ENCODE assay signal across 18 cellular contexts in the genomic region with DNA sequence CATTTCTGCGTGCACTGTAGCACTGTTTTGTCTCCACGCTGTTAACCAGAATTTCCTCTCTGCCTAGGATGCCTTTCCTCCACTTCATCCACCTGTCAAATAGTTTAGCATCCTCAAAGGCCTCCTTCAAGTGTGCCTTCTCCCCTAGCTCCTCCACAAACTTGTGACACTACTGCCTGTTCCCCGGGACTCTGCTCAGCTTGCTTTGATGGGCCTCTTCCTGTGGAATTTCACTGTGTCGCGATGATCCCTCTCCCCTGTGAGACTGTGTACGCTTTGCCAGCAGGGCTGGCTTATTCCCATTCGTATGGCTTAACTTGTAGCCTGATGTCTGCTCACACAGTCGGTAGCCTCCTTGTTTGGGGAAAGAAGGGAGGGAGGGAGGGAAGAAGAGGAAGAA.
"Had no signal": no experiment of that assay in that cellular context is flagged by ENCODE, and none has a peak within 500 bp of the region (broad histone marks: within the 10 kb centered on the region; RNA-seq: fewer than 3 reads in every experiment).

No MANE protein-coding gene starts in this region.

- H3K4me3 ChIP-seq: right atrium auricular region, sigmoid colon, skin epidermis, testis, tibial nerve, upper lobe of right lung, vagina had no signal

- ATAC-seq: foreskin keratinocyte; left colon; naive thymus-derived CD4-positive, alpha-beta T cell; stimulated activated naive B cell treated with anti-CD40 and anti-IgM and Interleukin-4, amounts not matched to agents 10 μg/mL and 1 μg/mL and 100 μg/mL, for 72 hours; stimulated activated naive CD8-positive, alpha-beta T cell treated with anti-CD3 and anti-CD28 coated beads, Interleukin-15, amount 100 ng/mL, for 72 hours; upper lobe of right lung had no signal

- H3K36me3 Mint-ChIP-seq: stimulated activated naive B cell treated with anti-CD40 and anti-IgM and Interleukin-4, amounts not matched to agents 10 μg/mL and 1 μg/mL and 100 μg/mL, for 72 hours had no signal

- FAIRE-seq: kidney had no signal

- H3K4me3 Mint-ChIP-seq: naive thymus-derived CD4-positive, alpha-beta T cell; nephron progenitor cell; stimulated activated naive B cell treated with anti-CD40 and anti-IgM and Interleukin-4, amounts not matched to agents 10 μg/mL and 1 μg/mL and 100 μg/mL, for 72 hours; stimulated activated naive CD8-positive, alpha-beta T cell treated with anti-CD3 and anti-CD28 coated beads, Interleukin-15, amount 100 ng/mL, for 72 hours had no signal

- H3K36me3 ChIP-seq: right atrium auricular region, sigmoid colon, tibial nerve, upper lobe of right lung, vagina had no signal

- H3K27me3 ChIP-seq: testis, vagina had no signal

- H3K27ac ChIP-seq: foreskin keratinocyte, right atrium auricular region, sigmoid colon, skin epidermis, testis, tibial nerve, upper lobe of right lung, vagina had no signal

- DNase-seq: dermis blood vessel endothelial cell; foreskin keratinocyte; kidney; left colon; naive thymus-derived CD4-positive, alpha-beta T cell; nephron progenitor cell; posterior cingulate gyrus; sigmoid colon; stimulated activated CD4-positive, alpha-beta T cell treated with anti-CD3 and anti-CD28 coated beads, Interleukin-2, amount 100 ng/mL, for 24 hours; stimulated activated CD4-positive, alpha-beta T cell treated with anti-CD3 and anti-CD28 coated beads, Interleukin-4, amount 100 ng/mL, for 4 hours; stimulated activated naive B cell treated with anti-CD40 and anti-IgM and Interleukin-4, amounts not matched to agents 10 μg/mL and 1 μg/mL and 100 μg/mL, for 72 hours; stimulated activated naive CD8-positive, alpha-beta T cell treated with anti-CD3 and anti-CD28 coated beads, Interleukin-15, amount 100 ng/mL, for 72 hours; testis; upper lobe of right lung had no signal

- H3K27ac Mint-ChIP-seq: naive thymus-derived CD4-positive, alpha-beta T cell; nephron progenitor cell; stimulated activated naive B cell treated with anti-CD40 and anti-IgM and Interleukin-4, amounts not matched to agents 10 μg/mL and 1 μg/mL and 100 μg/mL, for 72 hours; stimulated activated naive CD8-positive, alpha-beta T cell treated with anti-CD3 and anti-CD28 coated beads, Interleukin-15, amount 100 ng/mL, for 72 hours had no signal

- H3K9me3 Mint-ChIP-seq: naive thymus-derived CD4-positive, alpha-beta T cell; nephron progenitor cell; stimulated activated naive CD8-positive, alpha-beta T cell treated with anti-CD3 and anti-CD28 coated beads, Interleukin-15, amount 100 ng/mL, for 72 hours had no signal

- H3K4me1 ChIP-seq: foreskin keratinocyte had no signal
